In genomic region chr17:13334374-13334773, GRCh38 we compare ENCODE assay signal across 1 cellular context.
TF ChIP-seq lines count a peak whose summit lies in the region.

No MANE protein-coding gene starts in this region.

TF ChIP-seq in K562, 482 proteins besides CTCF, POLR2A, EP300 and RAD21 (continued from another document and continues in another):
- no peak for TF ChIP-seq ATF6 (CRISPR knock-in tag; IDR thresholded peaks at IDR 0.05)
- no peak for TF ChIP-seq BCLAF1 (IDR thresholded peaks at IDR 0.05; ENCODE audit: borderline replicate concordance in 1 of 2, control insufficient read depth in 1 of 2, low read depth in 2 of 2, low read length in 1 of 2)
- TF ChIP-seq RBM39 (optimal IDR thresholded peaks at IDR 0.05; ENCODE audit: low read depth, low read length): no peak
- peak; percentile 41; the same call in 1 of the 2 replicates for TF ChIP-seq SOX6 (IDR thresholded peaks at IDR 0.05)
- TF ChIP-seq FOXJ3 (CRISPR knock-in tag; IDR thresholded peaks at IDR 0.05): no peak
- no peak for TF ChIP-seq ZNF695 (CRISPR knock-in tag; IDR thresholded peaks at IDR 0.05)
- TF ChIP-seq GTF2B (IDR thresholded peaks at IDR 0.05; ENCODE audit: extremely low read depth, insufficient read length): no peak
- TF ChIP-seq PBX2 (CRISPR knock-in tag; IDR thresholded peaks at IDR 0.05; ENCODE audit: low read depth): no peak
- 0 out of 2 replicates have a peak, but pooled peaks have one; percentile 23 for TF ChIP-seq PBX2 (tag; conservative IDR thresholded peaks at IDR 0.05; ENCODE audit: low read depth)
- no peak for TF ChIP-seq ZNF12 (CRISPR knock-in tag; IDR thresholded peaks at IDR 0.05)
- TF ChIP-seq ZNF263 (CRISPR knock-in tag; IDR thresholded peaks at IDR 0.05; ENCODE audit: borderline replicate concordance): no peak
- no peak for TF ChIP-seq IRF1 (CRISPR knock-in tag; IDR thresholded peaks at IDR 0.05; ENCODE audit: borderline replicate concordance)
- TF ChIP-seq NFXL1 (CRISPR knock-in tag; IDR thresholded peaks at IDR 0.05): no peak
- TF ChIP-seq PHF8 (IDR thresholded peaks at IDR 0.05; ENCODE audit: borderline replicate concordance, low read length): no peak
- TF ChIP-seq FOXM1 (IDR thresholded peaks at IDR 0.05; ENCODE audit: low read depth): no peak
- no peak for TF ChIP-seq FOXM1 (CRISPR knock-in tag; IDR thresholded peaks at IDR 0.05; ENCODE audit: low read depth)
- TF ChIP-seq CC2D1A (IDR thresholded peaks at IDR 0.05): peak; percentile 37; the same call in 1 of the 2 replicates
- TF ChIP-seq ELF1 (tag; IDR thresholded peaks at IDR 0.05): no peak
- TF ChIP-seq RBM15 (IDR thresholded peaks at IDR 0.05; ENCODE audit: insufficient read depth, low read length): no peak
- no peak for TF ChIP-seq MXI1 (IDR thresholded peaks at IDR 0.05; ENCODE audit: low read depth, low read length)
- no peak for TF ChIP-seq ZNF197 (CRISPR knock-in tag; IDR thresholded peaks at IDR 0.05; ENCODE audit: low read depth)
- no peak for TF ChIP-seq PCBP2 (IDR thresholded peaks at IDR 0.05; ENCODE audit: low read depth, low read length, poor library complexity, severe bottlenecking)
- TF ChIP-seq ZNF282 (CRISPR knock-in tag; IDR thresholded peaks at IDR 0.05): no peak
- TF ChIP-seq TCF7 (IDR thresholded peaks at IDR 0.05; ENCODE audit: borderline replicate concordance): no peak
- no peak for TF ChIP-seq CSDE1 (IDR thresholded peaks at IDR 0.05)
- no peak for TF ChIP-seq ZNF3 (CRISPR knock-in tag; IDR thresholded peaks at IDR 0.05)
- no peak for TF ChIP-seq HNRNPUL1 (IDR thresholded peaks at IDR 0.05; ENCODE audit: low read length)
- no peak for TF ChIP-seq GMEB1 (CRISPR knock-in tag; IDR thresholded peaks at IDR 0.05)
- no peak for TF ChIP-seq CHD7 (IDR thresholded peaks at IDR 0.05; ENCODE audit: low read depth, low read length)
- TF ChIP-seq SMARCB1 (IDR thresholded peaks at IDR 0.05; ENCODE audit: insufficient read length, low read depth): no peak
- no peak for TF ChIP-seq HMGXB4 (CRISPR knock-in tag; IDR thresholded peaks at IDR 0.05)
